In genomic region chr2:214450118-214450894, GRCh38 we compare ENCODE assay signal across 2 cellular contexts.
TF ChIP-seq lines count a peak whose summit lies in the region.

No MANE protein-coding gene starts in this region.

TF ChIP-seq in HEK293, 187 proteins besides CTCF, POLR2A, EP300 and RAD21:
- TF ChIP-seq, protein P1, sequence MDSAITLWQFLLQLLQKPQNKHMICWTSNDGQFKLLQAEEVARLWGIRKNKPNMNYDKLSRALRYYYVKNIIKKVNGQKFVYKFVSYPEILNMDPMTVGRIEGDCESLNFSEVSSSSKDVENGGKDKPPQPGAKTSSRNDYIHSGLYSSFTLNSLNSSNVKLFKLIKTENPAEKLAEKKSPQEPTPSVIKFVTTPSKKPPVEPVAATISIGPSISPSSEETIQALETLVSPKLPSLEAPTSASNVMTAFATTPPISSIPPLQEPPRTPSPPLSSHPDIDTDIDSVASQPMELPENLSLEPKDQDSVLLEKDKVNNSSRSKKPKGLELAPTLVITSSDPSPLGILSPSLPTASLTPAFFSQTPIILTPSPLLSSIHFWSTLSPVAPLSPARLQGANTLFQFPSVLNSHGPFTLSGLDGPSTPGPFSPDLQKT (IDR thresholded peaks at IDR 0.05; ENCODE audit: borderline replicate concordance, low read depth, low read length), result no peak
- peak; percentile 37; the same call in 1 of the 2 replicates for TF ChIP-seq SCRT2 (tag by site-specific recombination; IDR thresholded peaks at IDR 0.05)

TF ChIP-seq in H1, 55 proteins besides CTCF, POLR2A, EP300 and RAD21:
- TF ChIP-seq YY1 (IDR thresholded peaks at IDR 0.05; ENCODE audit: low read depth, low read length) (no peak), GABPA (IDR thresholded peaks at IDR 0.05; ENCODE audit: borderline replicate concordance, insufficient read depth, low read length) (no peak), CHD1 (IDR thresholded peaks at IDR 0.05; ENCODE audit: low read depth, low read length) (no peak), TCF12 (IDR thresholded peaks at IDR 0.05; ENCODE audit: low read depth, low read length) (0 out of 2 replicates have a peak, but pooled peaks have one; percentile 47), JUND (IDR thresholded peaks at IDR 0.05; ENCODE audit: low read length) (peak; percentile 76; the same call in 1 of the 2 replicates), JUN (IDR thresholded peaks at IDR 0.05; ENCODE audit: low read depth, low read length) (no peak), SIRT6 (IDR thresholded peaks at IDR 0.05; ENCODE audit: low read length) (no peak), TAF1 (IDR thresholded peaks at IDR 0.05; ENCODE audit: low read depth, low read length) (no peak), SAP30 (IDR thresholded peaks at IDR 0.05; ENCODE audit: insufficient read depth, insufficient replicate concordance, low read length) (no peak), CREB1 (IDR thresholded peaks at IDR 0.05) (peak; percentile 82), KDM1A (IDR thresholded peaks at IDR 0.05; ENCODE audit: borderline replicate concordance, low read length) (no peak)
- TF ChIP-seq, protein P2, sequence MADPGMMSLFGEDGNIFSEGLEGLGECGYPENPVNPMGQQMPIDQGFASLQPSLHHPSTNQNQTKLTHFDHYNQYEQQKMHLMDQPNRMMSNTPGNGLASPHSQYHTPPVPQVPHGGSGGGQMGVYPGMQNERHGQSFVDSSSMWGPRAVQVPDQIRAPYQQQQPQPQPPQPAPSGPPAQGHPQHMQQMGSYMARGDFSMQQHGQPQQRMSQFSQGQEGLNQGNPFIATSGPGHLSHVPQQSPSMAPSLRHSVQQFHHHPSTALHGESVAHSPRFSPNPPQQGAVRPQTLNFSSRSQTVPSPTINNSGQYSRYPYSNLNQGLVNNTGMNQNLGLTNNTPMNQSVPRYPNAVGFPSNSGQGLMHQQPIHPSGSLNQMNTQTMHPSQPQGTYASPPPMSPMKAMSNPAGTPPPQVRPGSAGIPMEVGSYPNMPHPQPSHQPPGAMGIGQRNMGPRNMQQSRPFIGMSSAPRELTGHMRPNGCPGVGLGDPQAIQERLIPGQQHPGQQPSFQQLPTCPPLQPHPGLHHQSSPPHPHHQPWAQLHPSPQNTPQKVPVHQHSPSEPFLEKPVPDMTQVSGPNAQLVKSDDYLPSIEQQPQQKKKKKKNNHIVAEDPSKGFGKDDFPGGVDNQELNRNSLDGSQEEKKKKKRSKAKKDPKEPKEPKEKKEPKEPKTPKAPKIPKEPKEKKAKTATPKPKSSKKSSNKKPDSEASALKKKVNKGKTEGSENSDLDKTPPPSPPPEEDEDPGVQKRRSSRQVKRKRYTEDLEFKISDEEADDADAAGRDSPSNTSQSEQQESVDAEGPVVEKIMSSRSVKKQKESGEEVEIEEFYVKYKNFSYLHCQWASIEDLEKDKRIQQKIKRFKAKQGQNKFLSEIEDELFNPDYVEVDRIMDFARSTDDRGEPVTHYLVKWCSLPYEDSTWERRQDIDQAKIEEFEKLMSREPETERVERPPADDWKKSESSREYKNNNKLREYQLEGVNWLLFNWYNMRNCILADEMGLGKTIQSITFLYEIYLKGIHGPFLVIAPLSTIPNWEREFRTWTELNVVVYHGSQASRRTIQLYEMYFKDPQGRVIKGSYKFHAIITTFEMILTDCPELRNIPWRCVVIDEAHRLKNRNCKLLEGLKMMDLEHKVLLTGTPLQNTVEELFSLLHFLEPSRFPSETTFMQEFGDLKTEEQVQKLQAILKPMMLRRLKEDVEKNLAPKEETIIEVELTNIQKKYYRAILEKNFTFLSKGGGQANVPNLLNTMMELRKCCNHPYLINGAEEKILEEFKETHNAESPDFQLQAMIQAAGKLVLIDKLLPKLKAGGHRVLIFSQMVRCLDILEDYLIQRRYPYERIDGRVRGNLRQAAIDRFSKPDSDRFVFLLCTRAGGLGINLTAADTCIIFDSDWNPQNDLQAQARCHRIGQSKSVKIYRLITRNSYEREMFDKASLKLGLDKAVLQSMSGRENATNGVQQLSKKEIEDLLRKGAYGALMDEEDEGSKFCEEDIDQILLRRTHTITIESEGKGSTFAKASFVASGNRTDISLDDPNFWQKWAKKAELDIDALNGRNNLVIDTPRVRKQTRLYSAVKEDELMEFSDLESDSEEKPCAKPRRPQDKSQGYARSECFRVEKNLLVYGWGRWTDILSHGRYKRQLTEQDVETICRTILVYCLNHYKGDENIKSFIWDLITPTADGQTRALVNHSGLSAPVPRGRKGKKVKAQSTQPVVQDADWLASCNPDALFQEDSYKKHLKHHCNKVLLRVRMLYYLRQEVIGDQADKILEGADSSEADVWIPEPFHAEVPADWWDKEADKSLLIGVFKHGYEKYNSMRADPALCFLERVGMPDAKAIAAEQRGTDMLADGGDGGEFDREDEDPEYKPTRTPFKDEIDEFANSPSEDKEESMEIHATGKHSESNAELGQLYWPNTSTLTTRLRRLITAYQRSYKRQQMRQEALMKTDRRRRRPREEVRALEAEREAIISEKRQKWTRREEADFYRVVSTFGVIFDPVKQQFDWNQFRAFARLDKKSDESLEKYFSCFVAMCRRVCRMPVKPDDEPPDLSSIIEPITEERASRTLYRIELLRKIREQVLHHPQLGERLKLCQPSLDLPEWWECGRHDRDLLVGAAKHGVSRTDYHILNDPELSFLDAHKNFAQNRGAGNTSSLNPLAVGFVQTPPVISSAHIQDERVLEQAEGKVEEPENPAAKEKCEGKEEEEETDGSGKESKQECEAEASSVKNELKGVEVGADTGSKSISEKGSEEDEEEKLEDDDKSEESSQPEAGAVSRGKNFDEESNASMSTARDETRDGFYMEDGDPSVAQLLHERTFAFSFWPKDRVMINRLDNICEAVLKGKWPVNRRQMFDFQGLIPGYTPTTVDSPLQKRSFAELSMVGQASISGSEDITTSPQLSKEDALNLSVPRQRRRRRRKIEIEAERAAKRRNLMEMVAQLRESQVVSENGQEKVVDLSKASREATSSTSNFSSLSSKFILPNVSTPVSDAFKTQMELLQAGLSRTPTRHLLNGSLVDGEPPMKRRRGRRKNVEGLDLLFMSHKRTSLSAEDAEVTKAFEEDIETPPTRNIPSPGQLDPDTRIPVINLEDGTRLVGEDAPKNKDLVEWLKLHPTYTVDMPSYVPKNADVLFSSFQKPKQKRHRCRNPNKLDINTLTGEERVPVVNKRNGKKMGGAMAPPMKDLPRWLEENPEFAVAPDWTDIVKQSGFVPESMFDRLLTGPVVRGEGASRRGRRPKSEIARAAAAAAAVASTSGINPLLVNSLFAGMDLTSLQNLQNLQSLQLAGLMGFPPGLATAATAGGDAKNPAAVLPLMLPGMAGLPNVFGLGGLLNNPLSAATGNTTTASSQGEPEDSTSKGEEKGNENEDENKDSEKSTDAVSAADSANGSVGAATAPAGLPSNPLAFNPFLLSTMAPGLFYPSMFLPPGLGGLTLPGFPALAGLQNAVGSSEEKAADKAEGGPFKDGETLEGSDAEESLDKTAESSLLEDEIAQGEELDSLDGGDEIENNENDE (IDR thresholded peaks at IDR 0.05; ENCODE audit: insufficient replicate concordance, low read length), result no peak
